ENCODE assay signal across 16 cellular contexts in the genomic region with DNA sequence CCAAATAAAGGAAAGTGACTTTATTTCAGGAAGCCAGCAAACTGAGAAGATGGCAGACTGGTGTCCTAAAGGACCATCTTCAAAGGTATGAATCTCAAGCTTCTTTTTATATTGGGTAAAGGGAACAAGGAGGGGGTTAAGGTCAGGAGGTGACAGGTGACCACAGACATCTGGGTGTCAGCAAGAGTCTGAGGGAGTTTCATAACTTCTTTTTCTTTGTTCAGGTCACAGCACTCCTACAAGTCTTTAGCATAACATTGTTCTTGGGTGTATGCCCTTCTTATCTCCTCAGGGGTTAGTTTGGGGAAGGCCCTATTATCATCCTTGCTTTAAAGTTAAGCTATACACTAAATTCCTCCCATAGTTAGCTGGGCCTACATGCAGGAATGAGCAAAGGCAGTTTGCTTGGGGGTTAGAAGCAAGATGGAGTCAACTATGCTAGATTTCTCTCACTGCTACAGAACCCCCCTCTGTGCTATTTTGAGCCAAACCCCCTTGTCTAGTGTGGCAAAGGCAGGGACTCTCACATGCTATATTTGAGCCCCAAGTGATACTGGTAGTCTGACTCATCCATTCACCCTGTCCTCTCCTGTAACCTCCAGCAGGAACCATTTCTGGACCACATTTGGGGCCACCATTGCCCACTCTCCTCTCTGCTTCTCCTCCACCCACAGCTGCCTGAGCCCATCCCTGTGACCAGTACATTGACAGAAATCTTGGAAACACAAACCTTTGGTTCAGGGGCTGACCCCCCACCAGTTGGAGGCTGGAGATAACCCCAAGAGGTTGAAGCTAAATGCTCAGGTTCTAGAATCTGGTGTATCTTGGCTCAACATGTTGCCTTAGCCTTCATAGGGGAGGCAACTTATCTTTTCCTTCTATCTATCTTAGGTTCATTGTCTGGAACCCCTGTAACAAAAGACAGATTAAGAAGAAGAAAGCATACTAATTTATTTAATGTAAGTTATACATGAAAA. TPM values are rescaled to one million over a fixed set of nuclear protein-coding genes. Genes with fewer than 3 reads are reported as not detected.
DNase-seq lines count a peak whose midpoint lies in the region; ATAC-seq lines count a peak whose summit lies in the region.
"Had no signal": no experiment of that assay in that cellular context is flagged by ENCODE, and none has a peak within 500 bp of the region (broad histone marks: within the 10 kb centered on the region; RNA-seq: fewer than 3 reads in every experiment).

No MANE protein-coding gene starts in this region.

- no peaks in the 10 kb centered on the region for H3K27me3 Mint-ChIP-seq in activated CD4-positive, alpha-beta T cell treated with anti-CD3 and anti-CD28 coated beads, Interleukin-2, amount 10 ng/mL, durations not matched to agents 24 days and 14 days
- H3K27me3 Mint-ChIP-seq: B cell had no signal

- DNase-seq in SJCRH30 (no peak), NCI-H2107 treated with DMSO at 0.1 percent for 48 hours (lab: John Stamatoyannopoulos, UW; ENCODE audit: unreplicated experiment) (no peak), NCI-H1105 (lab: John Stamatoyannopoulos, UW) (no peak)
- no peak for DNase-seq in activated CD4-positive, alpha-beta T cell treated with anti-CD3 and anti-CD28 coated beads, Interleukin-2, amount 10 ng/mL, durations not matched to agents 24 days and 14 days
- DNase-seq: activated CD4-positive, alpha-beta T cell treated with anti-CD3 and anti-CD28 coated beads for 1 hour; activated naive CD4-positive, alpha-beta T cell treated with anti-CD3 and anti-CD28 coated beads, Interleukin-2, amount 50 U/mL, for 16 hours; HFFc6; natural killer cell; NCI-H69 had no signal

- H3K4me3 ChIP-seq in SJCRH30, result no peak overlapping the region
- H3K4me3 ChIP-seq: smooth muscle cell had no signal

- H3K27me3 ChIP-seq in SJCRH30, result no peaks in the 10 kb centered on the region

- H3K9me3 ChIP-seq in SJCRH30 (replicated peaks), result peaks cover 3% of the 10 kb centered on the region

- no peak overlapping the region for H3K4me3 Mint-ChIP-seq in activated CD4-positive, alpha-beta T cell treated with anti-CD3 and anti-CD28 coated beads, Interleukin-2, amount 10 ng/mL, durations not matched to agents 24 days and 14 days
- H3K4me3 Mint-ChIP-seq: B cell, HFFc6, natural killer cell had no signal

- intact Hi-C loops in activated CD4-positive, alpha-beta T cell treated with anti-CD3 and anti-CD28 coated beads, Interleukin-2, amount 10 ng/mL, durations not matched to agents 24 days and 14 days (cut with micrococcal nuclease), result no loop called here

- H3K4me1 ChIP-seq in SJCRH30, result no peaks in the 10 kb centered on the region

- peaks cover 8% of the 10 kb centered on the region for H3K9me3 Mint-ChIP-seq in activated CD4-positive, alpha-beta T cell treated with anti-CD3 and anti-CD28 coated beads, Interleukin-2, amount 10 ng/mL, durations not matched to agents 24 days and 14 days
- H3K9me3 Mint-ChIP-seq: HFFc6 had no signal

- H3K27ac Mint-ChIP-seq in activated CD4-positive, alpha-beta T cell treated with anti-CD3 and anti-CD28 coated beads, Interleukin-2, amount 10 ng/mL, durations not matched to agents 24 days and 14 days, result no peak overlapping the region
- H3K27ac Mint-ChIP-seq: B cell, HFFc6, natural killer cell had no signal

- no peak overlapping the region for H3K27ac ChIP-seq in SJCRH30

- H3K4me1 Mint-ChIP-seq in activated CD4-positive, alpha-beta T cell treated with anti-CD3 and anti-CD28 coated beads, Interleukin-2, amount 10 ng/mL, durations not matched to agents 24 days and 14 days, result no peaks in the 10 kb centered on the region
- H3K4me1 Mint-ChIP-seq: B cell had no signal

- H3K36me3 ChIP-seq in SJCRH30, result no peaks in the 10 kb centered on the region

- ATAC-seq in GM18502 (IDR thresholded peaks at IDR 0.05; ENCODE audit: poor library complexity, unreplicated experiment) (peak; percentile 96), GM19467 (IDR thresholded peaks at IDR 0.05; ENCODE audit: unreplicated experiment) (peak; percentile 71), HG02870 (IDR thresholded peaks at IDR 0.05; ENCODE audit: unreplicated experiment) (peak; percentile 92), HG03558 (IDR thresholded peaks at IDR 0.05; ENCODE audit: extremely low read depth, unreplicated experiment) (peak; percentile 73)
- ATAC-seq: natural killer cell had no signal

- H3K36me3 Mint-ChIP-seq in activated CD4-positive, alpha-beta T cell treated with anti-CD3 and anti-CD28 coated beads, Interleukin-2, amount 10 ng/mL, durations not matched to agents 24 days and 14 days (ENCODE audit: low read depth), result peaks cover 3% of the 10 kb centered on the region
- H3K36me3 Mint-ChIP-seq: natural killer cell had no signal

RNA-seq across cellular contexts. Expression of gene LRGUK, which starts 55.5 kb away (rescaled TPM):
- 0.04 and 0.25 TPM in 2 replicates for total RNA-seq in SJCRH30 (2014; rRNA removed; shearing (Covaris generic))
- total RNA-seq in activated CD4-positive, alpha-beta T cell treated with anti-CD3 and anti-CD28 coated beads, Interleukin-2, amount 10 ng/mL, durations not matched to agents 24 days and 14 days, result 0.12 and 0.16 TPM in 2 replicates
- total RNA-seq: M059J had no signal
